17 cellular contexts compared by ENCODE assay signal in genomic region chr18:77970814-77971213, GRCh38.
DNase-seq lines count a peak whose midpoint lies in the region; ATAC-seq, FAIRE-seq and TF ChIP-seq lines count a peak whose summit lies in the region.
"Had no signal": no experiment of that assay in that cellular context is flagged by ENCODE, and none has a peak within 500 bp of the region (broad histone marks: within the 10 kb centered on the region; RNA-seq: fewer than 3 reads in every experiment).

No MANE protein-coding gene starts in this region.

- intact Hi-C loops in natural killer cell (cut with micrococcal nuclease), result no loop called here

- H3K36me3 ChIP-seq in astrocyte (ENCODE audit: insufficient read depth, low read length) (no peaks in the 10 kb centered on the region), neuronal stem cell (replicated peaks in 1 of 2; ENCODE audit: control insufficient read depth in 2 of 2, insufficient read depth in 2 of 2, low read length in 2 of 2) (no peaks in the 10 kb centered on the region), SJCRH30 (no peaks in the 10 kb centered on the region)
- H3K36me3 ChIP-seq: BLaER1 treated with 17β-estradiol and CSF1 and Interleukin-3, amounts not matched to agents 10 nM and 100 nM had no signal

- H3K23ac ChIP-seq in neuronal stem cell (ENCODE audit: low read depth, low read length, poor library complexity), result no peak overlapping the region

- no CpG with 5 or more reads among the region's 8 CpGs for WGBS in neuronal stem cell (ENCODE audit: extremely low coverage in 2 of 2, insufficient read length in 2 of 2, insufficient replicate concordance in 1 of 2), 2 donors

- H3K4ac ChIP-seq in neuronal stem cell (ENCODE audit: low read length), result no peak overlapping the region

- FAIRE-seq in astrocyte (lab: Jason Lieb, UNC), result no peak
- FAIRE-seq: GM12892 had no signal

- no peaks in the 10 kb centered on the region for H3K36me3 Mint-ChIP-seq in astrocyte (ENCODE audit: low read depth, unreplicated experiment)
- H3K36me3 Mint-ChIP-seq in natural killer cell, result no peaks in the 10 kb centered on the region
- H3K36me3 Mint-ChIP-seq: IgD-negative memory B cell had no signal

- no peak overlapping the region for H3K14ac ChIP-seq in neuronal stem cell (ENCODE audit: low read length)

- H4K8ac ChIP-seq in neuronal stem cell (ENCODE audit: low read depth, low read length), result no peak overlapping the region

- no peaks in the 10 kb centered on the region for H3K27me3 Mint-ChIP-seq in astrocyte (ENCODE audit: low read depth, unreplicated experiment)
- H3K27me3 Mint-ChIP-seq in natural killer cell (ENCODE audit: low read depth in 2 of 2), result peaks cover 0 to 9% of the 10 kb centered on the region in 2 donors
- H3K27me3 Mint-ChIP-seq: IgD-negative memory B cell had no signal

- no peak overlapping the region for H4K91ac ChIP-seq in neuronal stem cell (ENCODE audit: low read depth, low read length, poor library complexity)

- ATAC-seq in GM18858 (IDR thresholded peaks at IDR 0.05; ENCODE audit: unreplicated experiment) (no peak), natural killer cell (no peak)

- no peak overlapping the region for H3K18ac ChIP-seq in neuronal stem cell (ENCODE audit: low read length)

- H3K4me3 Mint-ChIP-seq in astrocyte (ENCODE audit: unreplicated experiment), result no peak overlapping the region
- no peak overlapping the region for H3K4me3 Mint-ChIP-seq in natural killer cell
- H3K4me3 Mint-ChIP-seq: CD4-positive, alpha-beta T cell; IgD-negative memory B cell had no signal

- H2BK120ac ChIP-seq in neuronal stem cell (ENCODE audit: low read depth, low read length), result no peak overlapping the region

- H3K9ac ChIP-seq in astrocyte (ENCODE audit: low read length) (no peak overlapping the region), neuronal stem cell (ENCODE audit: low read depth, low read length, poor library complexity) (no peak overlapping the region)
- H3K9ac ChIP-seq: BLaER1 treated with 17β-estradiol and CSF1 and Interleukin-3, amounts not matched to agents 10 nM and 100 nM had no signal

- H3K27ac ChIP-seq in astrocyte (ENCODE audit: low read depth, low read length), result no peak overlapping the region
- no peak overlapping the region for H3K27ac ChIP-seq in neuronal stem cell (replicated peaks; ENCODE audit: low read length)
- H3K27ac ChIP-seq in SJCRH30, result no peak overlapping the region
- H3K27ac ChIP-seq: BLaER1 treated with 17β-estradiol and CSF1 and Interleukin-3, amounts not matched to agents 10 nM and 100 nM had no signal

- no peak overlapping the region for H2BK5ac ChIP-seq in neuronal stem cell (ENCODE audit: low read length)

- H3K9me3 Mint-ChIP-seq in astrocyte (ENCODE audit: unreplicated experiment), result peaks cover 15% of the 10 kb centered on the region
- no peaks in the 10 kb centered on the region for H3K9me3 Mint-ChIP-seq in natural killer cell
- H3K9me3 Mint-ChIP-seq: CD4-positive, alpha-beta T cell had no signal

- no peak overlapping the region for H3K4me3 ChIP-seq in astrocyte (ENCODE audit: insufficient read depth, low read depth, low read length)
- H3K4me3 ChIP-seq in neuronal stem cell (ENCODE audit: low read length in 2 of 2), result no peak overlapping the region
- H3K4me3 ChIP-seq in SJCRH30, result no peak overlapping the region
- H3K4me3 ChIP-seq: BLaER1 treated with 17β-estradiol and CSF1 and Interleukin-3, amounts not matched to agents 10 nM and 100 nM had no signal

- no peak overlapping the region for H2BK12ac ChIP-seq in neuronal stem cell (ENCODE audit: low read length)

- no peak overlapping the region for H3K27ac Mint-ChIP-seq in astrocyte (ENCODE audit: unreplicated experiment)
- no peak overlapping the region for H3K27ac Mint-ChIP-seq in natural killer cell
- H3K27ac Mint-ChIP-seq: CD4-positive, alpha-beta T cell; IgD-negative memory B cell had no signal

- no peaks in the 10 kb centered on the region for H4K20me1 ChIP-seq in astrocyte (ENCODE audit: insufficient read depth, low read length)
- H4K20me1 ChIP-seq: BLaER1 treated with 17β-estradiol and CSF1 and Interleukin-3, amounts not matched to agents 10 nM and 100 nM had no signal

- peak; percentile 14 for DNase-seq in ELF-1 (ENCODE audit: low read depth, low spot score)
- no peak for DNase-seq in astrocyte (ENCODE audit: low read depth)
- peak; percentile 19 for DNase-seq in iPS DF 4.7 (ENCODE audit: extremely low read depth, low spot score)
- DNase-seq in neuronal stem cell (ENCODE audit: low spot score), result peak; percentile 79
- DNase-seq in glomerular visceral epithelial cell (ENCODE audit: extremely low spot score), result no peak
- DNase-seq in natural killer cell, result no peak
- no peak for DNase-seq in SJCRH30
- DNase-seq: ACHN; Calu3; CD4-positive, alpha-beta T cell; DMS 273 treated with DMSO at 0.1 percent for 48 hours; GDM1; H7 had no signal

- H3K4me1 Mint-ChIP-seq in astrocyte (ENCODE audit: low read depth, unreplicated experiment) (no peaks in the 10 kb centered on the region), natural killer cell (no peaks in the 10 kb centered on the region)

- H2AFZ ChIP-seq in astrocyte (ENCODE audit: low read depth, low read length) (no peak overlapping the region), neuronal stem cell (ENCODE audit: low read length) (no peak overlapping the region)

- H2AK5ac ChIP-seq in neuronal stem cell (ENCODE audit: low read depth, low read length), result no peak overlapping the region

- H3K4me1 ChIP-seq in astrocyte (ENCODE audit: insufficient read depth, low read length) (no peaks in the 10 kb centered on the region), neuronal stem cell (ENCODE audit: control insufficient read depth in 2 of 2, insufficient read depth in 1 of 2, low read depth in 1 of 2, low read length in 2 of 2) (peaks cover 0 to 10% of the 10 kb centered on the region in 2 donors), SJCRH30 (no peaks in the 10 kb centered on the region)
- H3K4me1 ChIP-seq: BLaER1 treated with 17β-estradiol and CSF1 and Interleukin-3, amounts not matched to agents 10 nM and 100 nM had no signal

- peak overlapping the region; percentile 19 for H3K4me2 ChIP-seq in astrocyte (ENCODE audit: low read length)
- H3K4me2 ChIP-seq in neuronal stem cell (ENCODE audit: insufficient read depth, low read length, poor library complexity, severe bottlenecking), result no peak overlapping the region
- H3K4me2 ChIP-seq: BLaER1 treated with 17β-estradiol and CSF1 and Interleukin-3, amounts not matched to agents 10 nM and 100 nM had no signal

- no peaks in the 10 kb centered on the region for H3K79me1 ChIP-seq in neuronal stem cell (ENCODE audit: low read depth, low read length)

- no peak overlapping the region for H2BK15ac ChIP-seq in neuronal stem cell (ENCODE audit: low read length)

- no peaks in the 10 kb centered on the region for H3K79me2 ChIP-seq in astrocyte (ENCODE audit: insufficient read depth, low read length)

- H3K27me3 ChIP-seq in astrocyte (ENCODE audit: insufficient read depth, low read length) (no peaks in the 10 kb centered on the region), neuronal stem cell (ENCODE audit: control insufficient read depth in 3 of 3, insufficient read depth in 3 of 3, low read depth in 1 of 3, low read length in 3 of 3) (no peaks in the 10 kb centered on the region), SJCRH30 (no peaks in the 10 kb centered on the region)
- H3K27me3 ChIP-seq: BLaER1 treated with 17β-estradiol and CSF1 and Interleukin-3, amounts not matched to agents 10 nM and 100 nM had no signal

- TF ChIP-seq CTCF in astrocyte (IDR thresholded peaks at IDR 0.05; ENCODE audit: insufficient read depth, low read depth, low read length) (no peak), natural killer cell (IDR thresholded peaks at IDR 0.05) (no peak)

- H3K9me3 ChIP-seq in astrocyte (ENCODE audit: insufficient read depth, low read depth, low read length) (peaks cover 10% of the 10 kb centered on the region), neuronal stem cell (replicated peaks in 1 of 2; ENCODE audit: control insufficient read depth in 2 of 2, insufficient read depth in 1 of 2, low read depth in 1 of 2, low read length in 2 of 2) (peaks cover 0 to 1% of the 10 kb centered on the region in 2 donors), SJCRH30 (replicated peaks) (no peaks in the 10 kb centered on the region)
- H3K9me3 ChIP-seq: BLaER1 treated with 17β-estradiol and CSF1 and Interleukin-3, amounts not matched to agents 10 nM and 100 nM had no signal

Comparison
In these comparisons a context has a peak if more than half of its experiments do, and no peak if none do; other contexts are left out.
1. DNase-seq: peak in ELF-1 (single experiment), iPS DF 4.7 (single experiment) and neuronal stem cell (single experiment); none in astrocyte (single experiment), glomerular visceral epithelial cell (single experiment), natural killer cell (single experiment) and SJCRH30 (0 of 2).